Comparison of ENCODE assay signal across 16 cellular contexts in genomic region chr11:79312591-79313267, GRCh38.
DNase-seq lines count a peak whose midpoint lies in the region; ATAC-seq and TF ChIP-seq lines count a peak whose summit lies in the region.
"Had no signal": no experiment of that assay in that cellular context is flagged by ENCODE, and none has a peak within 500 bp of the region (broad histone marks: within the 10 kb centered on the region; RNA-seq: fewer than 3 reads in every experiment).

No MANE protein-coding gene starts in this region.

- peaks cover 8% of the 10 kb centered on the region for H3K27me3 ChIP-seq in A673 (replicated peaks; ENCODE audit: insufficient read depth, low read depth, low read length, poor library complexity)
- H3K27me3 ChIP-seq: BE2C had no signal

- H3K9me3 ChIP-seq in A673 (ENCODE audit: low read depth, low read length, poor library complexity, severe bottlenecking) (no peaks in the 10 kb centered on the region), HEK293 (ENCODE audit: control insufficient read depth, insufficient read depth, low read depth, low read length) (no peaks in the 10 kb centered on the region)
- H3K9me3 ChIP-seq: BE2C had no signal

- CTCF ChIA-PET in A673 (lab: Charles Lee) (no interaction called here), HEK293 (lab: Yijun Ruan, JAX) (no interaction called here)

- peaks cover 39% of the 10 kb centered on the region for H3K4me1 Mint-ChIP-seq in type B pancreatic cell (ENCODE audit: unreplicated experiment)

- no TSS peak for BruUV-seq in A673 (replicated peaks; lab: Mats Ljungman, UMichigan)

- no peak for ATAC-seq in GM18907 (IDR thresholded peaks at IDR 0.05; ENCODE audit: unreplicated experiment)
- ATAC-seq: activated T-cell treated with anti-CD3 and anti-CD28 coated beads, Interleukin-2, amount 50 U/mL, for 72 hours; GM23338; Panc1; stimulated activated naive CD8-positive, alpha-beta T cell treated with anti-CD3 and anti-CD28 coated beads, Interleukin-15, Interleukin-2, amounts not matched to agents 100 U/mL and 50 U/mL, for 24 hours had no signal

- H3K27ac Mint-ChIP-seq in type B pancreatic cell, result no peak overlapping the region
- H3K27ac Mint-ChIP-seq: activated T-cell treated with anti-CD3 and anti-CD28 coated beads, Interleukin-2, amount 50 U/mL, for 72 hours; GM23338 had no signal

- POLR2A ChIA-PET in A673 (lab: Charles Lee; ENCODE audit: low non-redundant PET) (no interaction called here), HEK293 (lab: Yijun Ruan, JAX) (no interaction called here)

- H3K4me3 ChIP-seq in A673 (ENCODE audit: low read depth, low read length, poor library complexity, severe bottlenecking) (no peak overlapping the region), HEK293 (ENCODE audit: low read depth, low read length) (no peak overlapping the region)
- H3K4me3 ChIP-seq: GM23338 had no signal

- no peak overlapping the region for H3K4me3 Mint-ChIP-seq in type B pancreatic cell
- H3K4me3 Mint-ChIP-seq: activated T-cell treated with anti-CD3 and anti-CD28 coated beads, Interleukin-2, amount 50 U/mL, for 72 hours; GM23338 had no signal

- no peak overlapping the region for H3K27ac ChIP-seq in A673 (ENCODE audit: low read depth, low read length, poor library complexity, severe bottlenecking)
- H3K27ac ChIP-seq in HEK293 (ENCODE audit: extremely low read depth, low read depth, low read length), result no peak overlapping the region

- H3K9me3 Mint-ChIP-seq in type B pancreatic cell, result no peaks in the 10 kb centered on the region
- H3K9me3 Mint-ChIP-seq: activated T-cell treated with anti-CD3 and anti-CD28 coated beads, Interleukin-2, amount 50 U/mL, for 72 hours; GM23338 had no signal

- intact Hi-C loops in A673 (cut with micrococcal nuclease; ENCODE audit: unreplicated experiment), result no loop called here

- TF ChIP-seq CTCF in A673 (conservative IDR thresholded peaks at IDR 0.05; ENCODE audit: low read depth, low read length) (no peak), HEK293 (tag by site-specific recombination; IDR thresholded peaks at IDR 0.05) (no peak), type B pancreatic cell (conservative IDR thresholded peaks at IDR 0.05) (no peak)

- H3K27me3 Mint-ChIP-seq in type B pancreatic cell, result no peaks in the 10 kb centered on the region

- peaks cover 4% of the 10 kb centered on the region for H3K36me3 Mint-ChIP-seq in type B pancreatic cell

- no peaks in the 10 kb centered on the region for H3K4me1 ChIP-seq in A673 (ENCODE audit: insufficient read depth, low read length, poor library complexity, severe bottlenecking)
- no peaks in the 10 kb centered on the region for H3K4me1 ChIP-seq in HEK293 (ENCODE audit: control insufficient read depth, insufficient read depth, low read length)
- H3K4me1 ChIP-seq: BE2C had no signal

- H3K36me3 ChIP-seq in A673 (ENCODE audit: insufficient read depth, low read length, poor library complexity, severe bottlenecking) (no peaks in the 10 kb centered on the region), HEK293 (ENCODE audit: control insufficient read depth in 2 of 2, insufficient read depth in 1 of 2, low read length in 2 of 2) (no peaks in the 10 kb centered on the region)
- H3K36me3 ChIP-seq: BE2C had no signal

- peak; percentile 14 for DNase-seq in A673 (ENCODE audit: low spot score)
- peak; percentile 25 for DNase-seq in NCI-H446 treated with DMSO at 0.1 percent for 48 hours (lab: John Stamatoyannopoulos, UW)
- peak; percentile 26 for DNase-seq in fibroblast of gingiva (ENCODE audit: low read depth)
- no peak for DNase-seq in iPS-NIHi11 (ENCODE audit: low spot score)
- no peak for DNase-seq in type B pancreatic cell (ENCODE audit: extremely low spot score, unreplicated experiment)
- DNase-seq in NCI-H1048 (lab: John Stamatoyannopoulos, UW), result no peak
- DNase-seq: activated CD4-positive, alpha-beta T cell treated with anti-CD3 and anti-CD28 coated beads for 48 hours; activated T-cell treated with anti-CD3 and anti-CD28 coated beads, Interleukin-2, amount 50 U/mL, for 72 hours; BE2C; glutamatergic neuron; stimulated activated naive CD8-positive, alpha-beta T cell treated with anti-CD3 and anti-CD28 coated beads, Interleukin-15, Interleukin-2, amounts not matched to agents 100 U/mL and 50 U/mL, for 24 hours; T-helper 2 cell had no signal

TF ChIP-seq in HEK293, 187 proteins besides CTCF, POLR2A, EP300 and RAD21:
- peak; percentile 65 for TF ChIP-seq ZIC2 (tag by site-specific recombination; IDR thresholded peaks at IDR 0.05)
- TF ChIP-seq ZNF544 (tag by site-specific recombination; IDR thresholded peaks at IDR 0.05), result no peak
- no peak for TF ChIP-seq ZNF623 (tag by site-specific recombination; IDR thresholded peaks at IDR 0.05)
- TF ChIP-seq ZNF223 (tag by site-specific recombination; IDR thresholded peaks at IDR 0.05), result no peak
- TF ChIP-seq ZNF626 (tag by site-specific recombination; IDR thresholded peaks at IDR 0.05), result no peak
- 0 out of 2 replicates have a peak, but pooled peaks have one; percentile 42 for TF ChIP-seq PRDM1 (tag by site-specific recombination; IDR thresholded peaks at IDR 0.05)
- peak; percentile 81 for TF ChIP-seq PRDM10 (tag by site-specific recombination; IDR thresholded peaks at IDR 0.05)
- TF ChIP-seq ZBTB48 (tag by site-specific recombination; IDR thresholded peaks at IDR 0.05), result 0 out of 2 replicates have a peak, but pooled peaks have one; percentile 17
- TF ChIP-seq HOXA7 (CRISPR knock-in tag; IDR thresholded peaks at IDR 0.05; ENCODE audit: borderline replicate concordance), result no peak
- no peak for TF ChIP-seq ZNF621 (tag by site-specific recombination; IDR thresholded peaks at IDR 0.05)
- no peak for TF ChIP-seq ZXDB (tag by site-specific recombination; IDR thresholded peaks at IDR 0.05)
- no peak for TF ChIP-seq ZNF530 (tag by site-specific recombination; IDR thresholded peaks at IDR 0.05; ENCODE audit: low read depth)
- peak; percentile 67 for TF ChIP-seq GLIS1 (tag by site-specific recombination; IDR thresholded peaks at IDR 0.05)
- TF ChIP-seq, protein P1, sequence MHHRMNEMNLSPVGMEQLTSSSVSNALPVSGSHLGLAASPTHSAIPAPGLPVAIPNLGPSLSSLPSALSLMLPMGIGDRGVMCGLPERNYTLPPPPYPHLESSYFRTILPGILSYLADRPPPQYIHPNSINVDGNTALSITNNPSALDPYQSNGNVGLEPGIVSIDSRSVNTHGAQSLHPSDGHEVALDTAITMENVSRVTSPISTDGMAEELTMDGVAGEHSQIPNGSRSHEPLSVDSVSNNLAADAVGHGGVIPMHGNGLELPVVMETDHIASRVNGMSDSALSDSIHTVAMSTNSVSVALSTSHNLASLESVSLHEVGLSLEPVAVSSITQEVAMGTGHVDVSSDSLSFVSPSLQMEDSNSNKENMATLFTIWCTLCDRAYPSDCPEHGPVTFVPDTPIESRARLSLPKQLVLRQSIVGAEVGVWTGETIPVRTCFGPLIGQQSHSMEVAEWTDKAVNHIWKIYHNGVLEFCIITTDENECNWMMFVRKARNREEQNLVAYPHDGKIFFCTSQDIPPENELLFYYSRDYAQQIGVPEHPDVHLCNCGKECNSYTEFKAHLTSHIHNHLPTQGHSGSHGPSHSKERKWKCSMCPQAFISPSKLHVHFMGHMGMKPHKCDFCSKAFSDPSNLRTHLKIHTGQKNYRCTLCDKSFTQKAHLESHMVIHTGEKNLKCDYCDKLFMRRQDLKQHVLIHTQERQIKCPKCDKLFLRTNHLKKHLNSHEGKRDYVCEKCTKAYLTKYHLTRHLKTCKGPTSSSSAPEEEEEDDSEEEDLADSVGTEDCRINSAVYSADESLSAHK (tag by site-specific recombination; IDR thresholded peaks at IDR 0.05), result 0 out of 2 replicates have a peak, but pooled peaks have one; percentile 30
- TF ChIP-seq ZNF639 (tag by site-specific recombination; IDR thresholded peaks at IDR 0.05), result no peak

Comparison
In these comparisons a context has a peak if more than half of its experiments do, and no peak if none do; other contexts are left out.
1. DNase-seq: peak in A673 (single experiment), NCI-H446 treated with DMSO at 0.1 percent for 48 hours (single experiment) and fibroblast of gingiva (single experiment); none in iPS-NIHi11 (single experiment), type B pancreatic cell (single experiment) and NCI-H1048 (single experiment).